Comparison of ENCODE assay signal across 16 cellular contexts in the genomic region with DNA sequence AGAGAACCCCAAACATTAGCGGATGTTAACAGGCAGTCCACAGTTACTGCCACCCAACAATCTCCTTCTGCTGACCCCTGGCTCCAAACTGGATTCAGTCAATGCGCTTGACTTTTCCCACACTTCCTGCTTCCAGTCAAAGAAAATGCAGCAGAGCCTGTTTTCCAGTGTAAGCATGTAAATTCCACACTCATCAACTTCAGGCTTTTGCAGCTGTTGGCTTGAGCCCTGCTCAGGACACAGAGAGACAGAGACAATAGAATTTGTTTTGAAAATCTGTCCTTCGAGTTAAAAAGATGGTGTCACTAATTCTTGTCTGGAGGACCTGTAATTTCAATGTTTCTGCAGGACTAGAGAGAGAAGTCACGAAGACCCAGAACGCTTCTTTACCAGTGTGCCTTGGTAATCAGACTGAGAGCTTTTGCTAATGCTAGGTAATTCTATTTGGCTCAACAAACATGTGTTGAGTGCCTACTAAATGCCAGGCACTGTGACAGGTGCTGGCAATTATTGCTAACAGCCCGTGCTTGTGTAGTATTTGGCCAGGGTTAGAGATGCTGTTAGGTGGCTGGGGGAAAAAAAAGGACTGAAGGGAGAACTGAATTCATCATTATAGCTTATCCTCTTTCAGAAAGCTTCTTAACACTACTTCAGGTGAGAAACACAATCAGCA. TPM values are rescaled to one million over a fixed set of nuclear protein-coding genes. Genes with fewer than 3 reads are reported as not detected.
A peak's percentile ranks its signal among the peaks of the same experiment; 100 is the strongest.
DNase-seq lines count a peak whose midpoint lies in the region; ATAC-seq and TF ChIP-seq lines count a peak whose summit lies in the region.
"Had no signal": no experiment of that assay in that cellular context is flagged by ENCODE, and none has a peak within 500 bp of the region (broad histone marks: within the 10 kb centered on the region; RNA-seq: fewer than 3 reads in every experiment).

No MANE protein-coding gene starts in this region.

- DNase-seq in T47D (ENCODE audit: low read depth in 1 of 2, low spot score in 1 of 2) = peak; percentile 75 to 96
- DNase-seq in breast epithelium (ENCODE audit: low spot score in 2 of 2) = no peak
- DNase-seq in NCI-H69 (lab: John Stamatoyannopoulos, UW) = peak; percentile 87
- DNase-seq in kidney tubule cell (ENCODE audit: low spot score) = peak; percentile 36
- DNase-seq in KBM-7 = no peak
- DNase-seq in iPS-NIHi11 (ENCODE audit: low spot score) = no peak
- no peak for DNase-seq in activated CD8-positive, alpha-beta memory T cell treated with anti-CD3 and anti-CD28 coated beads for 24 hours
- DNase-seq: ACHN; activated naive CD4-positive, alpha-beta T cell; CD4-positive, alpha-beta memory T cell; hypothalamus; NCI-H1048; SK-N-SH; stimulated activated naive B cell treated with anti-CD40 and anti-IgM and Interleukin-4, amounts not matched to agents 10 μg/mL and 1 μg/mL and 100 μg/mL, for 72 hours had no signal

- intact Hi-C loops in breast epithelium (cut with DNase I; ENCODE audit: low total_unique reads) = no loop called here

- TF ChIP-seq CTCF in breast epithelium (IDR thresholded peaks at IDR 0.05) = no peak

- ATAC-seq in GM21723 (IDR thresholded peaks at IDR 0.05; ENCODE audit: unreplicated experiment) = no peak

- H3K27ac ChIP-seq in breast epithelium = no peak overlapping the region

- TF ChIP-seq POLR2A in breast epithelium (IDR thresholded peaks at IDR 0.05) = no peak

- H3K27me3 ChIP-seq in breast epithelium = peaks cover 0 to 13% of the 10 kb centered on the region in 2 donors

- no peak overlapping the region for H3K4me3 ChIP-seq in breast epithelium
- H3K4me3 ChIP-seq: lung had no signal

- in situ Hi-C loops in T47D (cut with HindIII; ENCODE audit: low pct_unique_long_range_greater_than_20kb, low sequenced_read_pairs) = no loop called here
- in situ Hi-C loops in KBM-7 (cut with MboI; ENCODE audit: low pct_unique_long_range_greater_than_20kb, low sequenced_read_pairs) = no loop called here

- no peaks in the 10 kb centered on the region for H3K4me1 ChIP-seq in breast epithelium

- H3K36me3 ChIP-seq in breast epithelium = no peaks in the 10 kb centered on the region

- H3K9me3 ChIP-seq in breast epithelium = no peaks in the 10 kb centered on the region
- H3K9me3 ChIP-seq: SK-N-SH had no signal

RNA-seq across cellular contexts. Expression of gene HOXB1, which starts 32.5 kb away (rescaled TPM):
- not detected for total RNA-seq in breast epithelium
- total RNA-seq: CD4-positive, alpha-beta memory T cell; lung had no signal

RNA-seq across cellular contexts. Expression of gene HOXB2, which starts 46.6 kb away (rescaled TPM):
- total RNA-seq in breast epithelium = 10 to 100 TPM; 13.6 to 36.4 (median 19.6) TPM

Comparison
In these comparisons a context has a peak if more than half of its experiments do, and no peak if none do; other contexts are left out.
1. DNase-seq: peak in T47D (2 of 2), NCI-H69 (single experiment) and kidney tubule cell (single experiment); none in breast epithelium (0 of 2), KBM-7 (single experiment), iPS-NIHi11 (single experiment) and activated CD8-positive, alpha-beta memory T cell treated with anti-CD3 and anti-CD28 coated beads for 24 hours (single experiment).